In the genomic region with DNA sequence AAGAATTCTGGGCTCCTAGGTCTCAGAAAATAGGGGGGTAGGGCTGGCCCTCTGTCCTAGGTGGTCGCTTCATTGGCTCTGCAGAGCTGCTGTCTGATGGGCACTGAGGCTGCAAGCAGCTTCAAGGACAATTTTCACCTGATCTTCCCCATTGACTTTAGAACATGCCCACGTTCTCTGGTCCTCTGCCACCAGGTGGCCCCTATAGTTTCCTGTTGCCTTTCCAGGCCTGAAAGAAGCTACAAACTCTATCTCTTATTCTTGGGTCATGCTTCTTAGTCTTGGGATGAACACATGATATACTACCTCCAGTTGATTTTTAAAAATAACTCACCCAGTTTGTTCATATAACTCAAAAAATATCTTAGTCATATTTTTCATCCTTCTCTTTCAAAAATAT, we compare ENCODE assay signal across 9 cellular contexts. TPM values are rescaled to one million over a fixed set of nuclear protein-coding genes. Genes with fewer than 3 reads are reported as not detected.
DNase-seq lines count a peak whose midpoint lies in the region; ATAC-seq and TF ChIP-seq lines count a peak whose summit lies in the region.
"Had no signal": no experiment of that assay in that cellular context is flagged by ENCODE, and none has a peak within 500 bp of the region (broad histone marks: within the 10 kb centered on the region; RNA-seq: fewer than 3 reads in every experiment).

No MANE protein-coding gene starts in this region.

- H3K36me3 Mint-ChIP-seq in Caco-2 (ENCODE audit: insufficient read depth, unreplicated experiment): no peaks in the 10 kb centered on the region
- H3K36me3 Mint-ChIP-seq in naive B cell: no peaks in the 10 kb centered on the region
- H3K36me3 Mint-ChIP-seq: immature natural killer cell had no signal

- dilution Hi-C loops in mammary epithelial cell (cut with HindIII; ENCODE audit: low sequenced_read_pairs): no loop called here

- no peaks in the 10 kb centered on the region for H3K4me1 ChIP-seq in Caco-2
- peaks cover 0 to 12% of the 10 kb centered on the region in 2 experiments; a peak in 2 of 4 replicates for H3K4me1 ChIP-seq in HCT116 (ENCODE audit: control insufficient read depth in 1 of 2, insufficient read depth in 2 of 2, low read length in 2 of 2)
- H3K4me1 ChIP-seq in mammary epithelial cell (ENCODE audit: insufficient read depth, low read length): no peaks in the 10 kb centered on the region

- 5% methylated on average over 2 of the region's 2 CpGs for WGBS in mammary epithelial cell (ENCODE audit: low coverage, missing lambda C conversion rate)

- TF ChIP-seq CTCF in Caco-2 (IDR thresholded peaks at IDR 0.05; ENCODE audit: insufficient read depth in 1 of 2, low read depth in 1 of 2, low read length in 1 of 2, severe bottlenecking in 1 of 2, unreplicated experiment in 1 of 2) (peak; percentile 61 to 83), HCT116 (IDR thresholded peaks at IDR 0.05 in 2 of 3, conservative IDR thresholded peaks at IDR 0.05 in 1 of 3; ENCODE audit: borderline replicate concordance in 1 of 3, insufficient read depth in 1 of 3, low read depth in 2 of 3, low read length in 2 of 3) (peak; percentile 44 to 74 (median 65); a peak in 5 of 6 replicates), mammary epithelial cell (conservative IDR thresholded peaks at IDR 0.05 in 1 of 2, IDR thresholded peaks at IDR 0.05 in 1 of 2; ENCODE audit: extremely low read depth in 1 of 2, insufficient read depth in 1 of 2, low read depth in 1 of 2, low read length in 2 of 2) (peak; percentile 31 to 64)

- no peaks in the 10 kb centered on the region for H3K79me2 ChIP-seq in HCT116 (ENCODE audit: insufficient read depth, low read length)
- no peaks in the 10 kb centered on the region for H3K79me2 ChIP-seq in mammary epithelial cell (ENCODE audit: insufficient read depth, low read length)

- H3K27ac ChIP-seq in HCT116 (ENCODE audit: low read depth, low read length) (no peak overlapping the region), mammary epithelial cell (ENCODE audit: insufficient read depth, low read depth, low read length) (no peak overlapping the region)

- BruUV-seq in Caco-2 (replicated peaks; lab: Mats Ljungman, UMichigan) (no TSS peak), HCT116 (replicated peaks; lab: Mats Ljungman, UMichigan) (no TSS peak), mammary epithelial cell (replicated peaks; lab: Mats Ljungman, UMichigan) (no TSS peak)

- ATAC-seq in HCT116 (peak; percentile 92), naive B cell (ENCODE audit: low read depth in 2 of 2) (peak; percentile 46 to 51), HG03439 (IDR thresholded peaks at IDR 0.05; ENCODE audit: unreplicated experiment) (no peak), HG03135 (IDR thresholded peaks at IDR 0.05; ENCODE audit: unreplicated experiment) (no peak)

- H3K4me1 Mint-ChIP-seq in Caco-2 (ENCODE audit: low read depth, unreplicated experiment): no peaks in the 10 kb centered on the region
- no peaks in the 10 kb centered on the region for H3K4me1 Mint-ChIP-seq in naive B cell
- H3K4me1 Mint-ChIP-seq: immature natural killer cell had no signal

- intact Hi-C loops in Caco-2 (cut with micrococcal nuclease; ENCODE audit: unreplicated experiment) (loop anchor here (1.0 kb wide), 1 partner anchor 62 kb away; a partner anchor contains a TSS), HCT116 (cut with micrococcal nuclease) (loop anchor here (5.0 kb wide), 1 partner anchor 326 kb away; no protein-coding TSS in a partner anchor), mammary epithelial cell (cut with micrococcal nuclease) (loop anchor here (1.0 kb wide), 2 partner anchors 309 to 326 kb away; no protein-coding TSS in a partner anchor)

- H3K9ac ChIP-seq in HCT116 (ENCODE audit: low read length): no peak overlapping the region
- no peak overlapping the region for H3K9ac ChIP-seq in mammary epithelial cell (ENCODE audit: insufficient read depth, low read length)

- no peaks in the 10 kb centered on the region for H3K27me3 Mint-ChIP-seq in Caco-2 (ENCODE audit: insufficient read depth, unreplicated experiment)
- H3K27me3 Mint-ChIP-seq in naive B cell: peaks cover 6 to 13% (median 10%) of the 10 kb centered on the region in 3 donors

- H3K4me2 ChIP-seq in HCT116 (ENCODE audit: low read length): no peak overlapping the region
- H3K4me2 ChIP-seq in mammary epithelial cell (ENCODE audit: insufficient read depth, low read depth, low read length): no peak overlapping the region

- H3K9me3 Mint-ChIP-seq in Caco-2 (ENCODE audit: unreplicated experiment) (no peaks in the 10 kb centered on the region), naive B cell (no peaks in the 10 kb centered on the region)
- H3K9me3 Mint-ChIP-seq: immature natural killer cell had no signal

- H3K4me3 Mint-ChIP-seq in Caco-2 (ENCODE audit: unreplicated experiment) (no peak overlapping the region), naive B cell (no peak overlapping the region)
- H3K4me3 Mint-ChIP-seq: immature natural killer cell had no signal

- in situ Hi-C loops in mammary epithelial cell (cut with MboI; ENCODE audit: low sequenced_read_pairs in 2 of 2): no loop called here

- TF ChIP-seq POLR2A in HCT116 (IDR thresholded peaks at IDR 0.05; ENCODE audit: borderline replicate concordance, extremely low read depth, insufficient read depth, insufficient read length): no peak

- DNase-seq in Caco-2 (peak; percentile 59 to 61), HCT116 (ENCODE audit: low read depth, low spot score) (peak; percentile 48), RPMI8226 (peak; percentile 63), mammary epithelial cell (peak; percentile 23), naive B cell (peak; percentile 3), NCI-H774 (lab: John Stamatoyannopoulos, UW) (no peak)

- H3K4me3 ChIP-seq in Caco-2 (ENCODE audit: low read depth, low read length) (no peak overlapping the region), HCT116 (replicated peaks in 1 of 2; ENCODE audit: low read depth in 1 of 2, low read length in 2 of 2) (no peak overlapping the region), mammary epithelial cell (replicated peaks in 1 of 3; ENCODE audit: insufficient read depth in 1 of 3, low read depth in 2 of 3, low read length in 3 of 3) (no peak overlapping the region)

- H3K9me3 ChIP-seq in Caco-2 (no peaks in the 10 kb centered on the region), HCT116 (ENCODE audit: control insufficient read depth in 1 of 2, insufficient read depth in 1 of 2, low read depth in 1 of 2, low read length in 2 of 2) (no peaks in the 10 kb centered on the region), mammary epithelial cell (replicated peaks; ENCODE audit: insufficient read depth, low read length) (no peaks in the 10 kb centered on the region)

- RAD21 ChIA-PET in HCT116 (lab: Charles Lee; ENCODE audit: low non-redundant PET in 1 of 2, low total read pairs in 2 of 2, uncharacterized antibody in 2 of 2, unreplicated experiment in 2 of 2): interaction anchor here (0.6 to 1.1 kb wide), 3 partner anchors 61 to 326 kb away, joined by 3 to 6 read pairs (median 3); no protein-coding TSS in a partner anchor

- H4K20me1 ChIP-seq in HCT116 (ENCODE audit: insufficient read depth) (no peaks in the 10 kb centered on the region), mammary epithelial cell (ENCODE audit: insufficient read depth, low read length) (no peaks in the 10 kb centered on the region)

- POLR2A ChIA-PET in Caco-2 (lab: Charles Lee) (interaction anchor here (0.7 kb wide), 1 partner anchor 62 kb away, joined by 4 read pairs; a partner anchor contains a TSS), HCT116 (lab: Charles Lee) (no interaction called here)

- no peaks in the 10 kb centered on the region for H3K9me2 ChIP-seq in HCT116 (ENCODE audit: insufficient read depth)

- H3K27ac Mint-ChIP-seq in Caco-2 (ENCODE audit: unreplicated experiment): no peak overlapping the region
- H3K27ac Mint-ChIP-seq in naive B cell: no peak overlapping the region
- H3K27ac Mint-ChIP-seq: immature natural killer cell had no signal

- H2AFZ ChIP-seq in HCT116 (ENCODE audit: low read depth, low read length, poor library complexity, severe bottlenecking): peak overlapping the region; percentile 64
- H2AFZ ChIP-seq in mammary epithelial cell (ENCODE audit: low read depth, low read length): no peak overlapping the region

- no peaks in the 10 kb centered on the region for H3K36me3 ChIP-seq in Caco-2 (ENCODE audit: control insufficient read depth, insufficient read depth, low read length)
- no peaks in the 10 kb centered on the region for H3K36me3 ChIP-seq in HCT116 (ENCODE audit: control insufficient read depth in 1 of 2, insufficient read depth in 2 of 2, low read length in 2 of 2)
- no peaks in the 10 kb centered on the region for H3K36me3 ChIP-seq in mammary epithelial cell (ENCODE audit: insufficient read depth, low read length)

- TF ChIP-seq RAD21 in HCT116 (IDR thresholded peaks at IDR 0.05; ENCODE audit: low read depth): peak; percentile 68

- H3K27me3 ChIP-seq in Caco-2 (replicated peaks; ENCODE audit: control insufficient read depth, insufficient read depth, low read length) (no peaks in the 10 kb centered on the region), HCT116 (ENCODE audit: insufficient read depth, low read length) (no peaks in the 10 kb centered on the region), mammary epithelial cell (ENCODE audit: insufficient read depth, low read length) (no peaks in the 10 kb centered on the region)

- CTCF ChIA-PET in Caco-2 (lab: Charles Lee): interaction anchor here (1.0 to 1.6 kb wide), 6 partner anchors 18 to 326 kb away, joined by 3 to 6 read pairs (median 3); no protein-coding TSS in a partner anchor
- CTCF ChIA-PET in HCT116 (lab: Charles Lee): interaction anchor here (0.6 to 1.8 kb wide), 11 partner anchors 10 to 328 kb away, joined by 3 to 18 read pairs (median 4); no protein-coding TSS in a partner anchor
- CTCF ChIA-PET in mammary epithelial cell (lab: Charles Lee; ENCODE audit: low non-redundant PET): interaction anchor here (0.5 to 0.7 kb wide), 4 partner anchors 39 to 855 kb away, joined by 3 to 6 read pairs (median 4); no protein-coding TSS in a partner anchor

TF ChIP-seq in HCT116, 20 proteins besides CTCF, POLR2A, EP300 and RAD21:
- TF ChIP-seq ZFX (IDR thresholded peaks at IDR 0.05): no peak
- TF ChIP-seq, protein P1, sequence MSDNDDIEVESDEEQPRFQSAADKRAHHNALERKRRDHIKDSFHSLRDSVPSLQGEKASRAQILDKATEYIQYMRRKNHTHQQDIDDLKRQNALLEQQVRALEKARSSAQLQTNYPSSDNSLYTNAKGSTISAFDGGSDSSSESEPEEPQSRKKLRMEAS (IDR thresholded peaks at IDR 0.05): 0 out of 2 replicates have a peak, but pooled peaks have one; percentile 29

RNA-seq across cellular contexts. Expression of a gene that starts 26.3 kb away (rescaled TPM):
- total RNA-seq in Caco-2 (2022) (not detected in 2 replicates), HCT116 (2021; ENCODE audit: unreplicated experiment) (not detected), mammary epithelial cell (not detected)
- not detected in 2 replicates for polyA plus RNA-seq in HCT116 (2012)
- polyA plus RNA-seq in mammary epithelial cell (not detected), naive B cell (ENCODE audit: low read depth in 6 of 6) (not detected)
- not detected for polyA minus RNA-seq in mammary epithelial cell
- polyA plus RNA-seq: immature natural killer cell had no signal

Comparison
In these comparisons a context has a peak if more than half of its experiments do, and no peak if none do; other contexts are left out.
1. ATAC-seq: peak in HCT116 (single experiment) and naive B cell (2 of 2); none in HG03439 (single experiment) and HG03135 (single experiment).
2. Peak in every context shown above with its lines, with median percentiles within 50 percentile points of each other: CTCF ChIP-seq.